In genomic region chr10:110863361-110863760, GRCh38 we compare ENCODE assay signal across 15 cellular contexts. TPM values are rescaled to one million over a fixed set of nuclear protein-coding genes. Genes with fewer than 3 reads are reported as not detected.
DNase-seq lines count a peak whose midpoint lies in the region; ATAC-seq and TF ChIP-seq lines count a peak whose summit lies in the region.
"Had no signal": no experiment of that assay in that cellular context is flagged by ENCODE, and none has a peak within 500 bp of the region (broad histone marks: within the 10 kb centered on the region; RNA-seq: fewer than 3 reads in every experiment).

No MANE protein-coding gene starts in this region.

- H3K36me3 Mint-ChIP-seq in activated CD4-positive, alpha-beta T cell treated with anti-CD3 and anti-CD28 coated beads for 36 hours (ENCODE audit: low read depth), result peaks cover 6% of the 10 kb centered on the region
- H3K36me3 Mint-ChIP-seq in stimulated activated effector memory CD8-positive, alpha-beta T cell treated with anti-CD3 and anti-CD28 coated beads, Interleukin-12 subunit alpha, Interleukin-12 subunit beta, amount 100 ng/mL, for 72 hours, result no peaks in the 10 kb centered on the region
- H3K36me3 Mint-ChIP-seq in Caco-2 (ENCODE audit: insufficient read depth, unreplicated experiment), result peaks cover 2% of the 10 kb centered on the region

- TF ChIP-seq POLR2A in esophagus squamous epithelium (IDR thresholded peaks at IDR 0.05), result no peak

- H3K27me3 ChIP-seq in RWPE2 (ENCODE audit: insufficient read depth, poor library complexity, severe bottlenecking), result no peaks in the 10 kb centered on the region
- no peaks in the 10 kb centered on the region for H3K27me3 ChIP-seq in esophagus squamous epithelium
- H3K27me3 ChIP-seq in Caco-2 (replicated peaks; ENCODE audit: control insufficient read depth, insufficient read depth, low read length), result no peaks in the 10 kb centered on the region
- H3K27me3 ChIP-seq: sigmoid colon had no signal

- CTCF ChIA-PET in activated CD4-positive, alpha-beta T cell treated with anti-CD3 and anti-CD28 coated beads for 36 hours (lab: Charles Lee), result interaction anchor here (0.6 kb wide), 1 partner anchor 536 kb away, joined by 3 read pairs; no protein-coding TSS in a partner anchor
- CTCF ChIA-PET in Caco-2 (lab: Charles Lee), result no interaction called here

- POLR2A ChIA-PET in activated CD4-positive, alpha-beta T cell treated with anti-CD3 and anti-CD28 coated beads for 36 hours (lab: Charles Lee), result no interaction called here
- POLR2A ChIA-PET in Caco-2 (lab: Charles Lee), result no interaction called here

- DNase-seq in activated CD4-positive, alpha-beta T cell treated with anti-CD3 and anti-CD28 coated beads for 36 hours, result no peak
- DNase-seq in activated CD4-positive, alpha-beta T cell treated with anti-CD3 and anti-CD28 coated beads, Interleukin-2, amount 50 U/mL, for 48 hours, result no peak
- DNase-seq in RWPE2 (ENCODE audit: low spot score), result no peak
- DNase-seq in esophagus squamous epithelium (lab: John Stamatoyannopoulos, UW), result no peak
- no peak for DNase-seq in stimulated activated effector memory CD8-positive, alpha-beta T cell treated with anti-CD3 and anti-CD28 coated beads, Interleukin-12 subunit alpha, Interleukin-12 subunit beta, amount 100 ng/mL, for 72 hours (ENCODE audit: low spot score in 2 of 2)
- no peak for DNase-seq in Caco-2
- DNase-seq: NCI-H146, NCI-H69, SHP77 treated with DMSO at 0.1 percent for 48 hours, sigmoid colon had no signal

- no peak overlapping the region for H3K4me3 Mint-ChIP-seq in activated CD4-positive, alpha-beta T cell treated with anti-CD3 and anti-CD28 coated beads for 36 hours
- H3K4me3 Mint-ChIP-seq in stimulated activated effector memory CD8-positive, alpha-beta T cell treated with anti-CD3 and anti-CD28 coated beads, Interleukin-12 subunit alpha, Interleukin-12 subunit beta, amount 100 ng/mL, for 72 hours, result no peak overlapping the region
- H3K4me3 Mint-ChIP-seq in Caco-2 (ENCODE audit: unreplicated experiment), result no peak overlapping the region

- TF ChIP-seq CTCF in RWPE2 (IDR thresholded peaks at IDR 0.05; ENCODE audit: poor library complexity, severe bottlenecking) (no peak), esophagus squamous epithelium (IDR thresholded peaks at IDR 0.05) (no peak), Caco-2 (IDR thresholded peaks at IDR 0.05; ENCODE audit: insufficient read depth in 1 of 2, low read depth in 1 of 2, low read length in 1 of 2, severe bottlenecking in 1 of 2, unreplicated experiment in 1 of 2) (no peak)

- H3K4me3 ChIP-seq in RWPE2 (ENCODE audit: severe bottlenecking) (no peak overlapping the region), esophagus squamous epithelium (no peak overlapping the region), Caco-2 (ENCODE audit: low read depth, low read length) (no peak overlapping the region)
- H3K4me3 ChIP-seq: A549, coronary artery, HAP-1, sigmoid colon had no signal

- no peaks in the 10 kb centered on the region for H3K9me3 Mint-ChIP-seq in activated CD4-positive, alpha-beta T cell treated with anti-CD3 and anti-CD28 coated beads for 36 hours (ENCODE audit: low read depth)
- no peaks in the 10 kb centered on the region for H3K9me3 Mint-ChIP-seq in stimulated activated effector memory CD8-positive, alpha-beta T cell treated with anti-CD3 and anti-CD28 coated beads, Interleukin-12 subunit alpha, Interleukin-12 subunit beta, amount 100 ng/mL, for 72 hours
- no peaks in the 10 kb centered on the region for H3K9me3 Mint-ChIP-seq in Caco-2 (ENCODE audit: unreplicated experiment)

- peaks cover 45% of the 10 kb centered on the region for H3K4me1 ChIP-seq in RWPE2 (ENCODE audit: insufficient read depth, poor library complexity, severe bottlenecking)
- peaks cover 73 to 100% (median 84%) of the 10 kb centered on the region in 3 donors for H3K4me1 ChIP-seq in esophagus squamous epithelium
- peaks cover 25% of the 10 kb centered on the region for H3K4me1 ChIP-seq in Caco-2

- H3K27ac ChIP-seq in RWPE2 (ENCODE audit: poor library complexity, severe bottlenecking) (peak overlapping the region; percentile 77), esophagus squamous epithelium (peak overlapping the region; percentile 88 to 100 (median 95))
- H3K27ac ChIP-seq: A549 had no signal

- peak overlapping the region; percentile 99 for H3K27ac Mint-ChIP-seq in activated CD4-positive, alpha-beta T cell treated with anti-CD3 and anti-CD28 coated beads for 36 hours
- peak overlapping the region; percentile 98 for H3K27ac Mint-ChIP-seq in stimulated activated effector memory CD8-positive, alpha-beta T cell treated with anti-CD3 and anti-CD28 coated beads, Interleukin-12 subunit alpha, Interleukin-12 subunit beta, amount 100 ng/mL, for 72 hours
- no peak overlapping the region for H3K27ac Mint-ChIP-seq in Caco-2 (ENCODE audit: unreplicated experiment)

- ATAC-seq in activated CD4-positive, alpha-beta T cell treated with anti-CD3 and anti-CD28 coated beads for 36 hours, result no peak
- no peak for ATAC-seq in RWPE2 (ENCODE audit: low read depth)
- ATAC-seq in stimulated activated effector memory CD8-positive, alpha-beta T cell treated with anti-CD3 and anti-CD28 coated beads, Interleukin-12 subunit alpha, Interleukin-12 subunit beta, amount 100 ng/mL, for 72 hours, result no peak
- ATAC-seq in HG03439 (IDR thresholded peaks at IDR 0.05; ENCODE audit: unreplicated experiment), result no peak
- no peak for ATAC-seq in HG02642 (IDR thresholded peaks at IDR 0.05; ENCODE audit: poor library complexity, unreplicated experiment)
- ATAC-seq: A549 had no signal

- H3K36me3 ChIP-seq in RWPE2 (ENCODE audit: low read depth), result no peaks in the 10 kb centered on the region
- H3K36me3 ChIP-seq in esophagus squamous epithelium, result no peaks in the 10 kb centered on the region
- no peaks in the 10 kb centered on the region for H3K36me3 ChIP-seq in Caco-2 (ENCODE audit: control insufficient read depth, insufficient read depth, low read length)
- H3K36me3 ChIP-seq: HAP-1, sigmoid colon had no signal

- no peaks in the 10 kb centered on the region for H3K27me3 Mint-ChIP-seq in activated CD4-positive, alpha-beta T cell treated with anti-CD3 and anti-CD28 coated beads for 36 hours
- H3K27me3 Mint-ChIP-seq in Caco-2 (ENCODE audit: insufficient read depth, unreplicated experiment), result no peaks in the 10 kb centered on the region

- BruUV-seq in Caco-2 (replicated peaks; lab: Mats Ljungman, UMichigan), result no TSS peak

- intact Hi-C loops in activated CD4-positive, alpha-beta T cell treated with anti-CD3 and anti-CD28 coated beads for 36 hours (cut with DNase I, micrococcal nuclease), result no loop called here
- intact Hi-C loops in esophagus squamous epithelium (cut with DNase I) (no loop called here), Caco-2 (cut with micrococcal nuclease; ENCODE audit: unreplicated experiment) (no loop called here)

- no peaks in the 10 kb centered on the region for H3K9me3 ChIP-seq in RWPE2 (ENCODE audit: severe bottlenecking)
- H3K9me3 ChIP-seq in esophagus squamous epithelium, result no peaks in the 10 kb centered on the region
- no peaks in the 10 kb centered on the region for H3K9me3 ChIP-seq in Caco-2
- H3K9me3 ChIP-seq: A549, HAP-1, sigmoid colon had no signal

- peaks cover 95% of the 10 kb centered on the region for H3K4me1 Mint-ChIP-seq in activated CD4-positive, alpha-beta T cell treated with anti-CD3 and anti-CD28 coated beads for 36 hours
- H3K4me1 Mint-ChIP-seq in stimulated activated effector memory CD8-positive, alpha-beta T cell treated with anti-CD3 and anti-CD28 coated beads, Interleukin-12 subunit alpha, Interleukin-12 subunit beta, amount 100 ng/mL, for 72 hours, result peaks cover 90% of the 10 kb centered on the region
- H3K4me1 Mint-ChIP-seq in Caco-2 (ENCODE audit: low read depth, unreplicated experiment), result peaks cover 21% of the 10 kb centered on the region

RNA-seq across cellular contexts. Expression of gene PDCD4, which starts 8.4 kb away (rescaled TPM):
- 100 to 1,000 TPM in 1 of 2 experiments, 10 to 100 TPM in 1; 69.8 to 125 TPM for total RNA-seq in activated CD4-positive, alpha-beta T cell treated with anti-CD3 and anti-CD28 coated beads for 36 hours
- total RNA-seq in esophagus squamous epithelium (100 to 1,000 TPM in 3 of 4 donors, 10 to 100 TPM in 1; 68.3 to 299 (median 171) TPM), Caco-2 (2022) (65.5 and 66.1 TPM in 2 replicates)

RNA-seq across cellular contexts. Expression of gene BBIP1, which starts 55.6 kb away (rescaled TPM):
- 10 to 100 TPM; 34.3 to 48.8 TPM for total RNA-seq in activated CD4-positive, alpha-beta T cell treated with anti-CD3 and anti-CD28 coated beads for 36 hours
- total RNA-seq in esophagus squamous epithelium (10 to 100 TPM in 3 of 4 donors, 1 to 10 TPM in 1; 7.8 to 16.8 (median 12.4) TPM), Caco-2 (2022) (16.7 and 19.2 TPM in 2 replicates)

RNA-seq across cellular contexts. Expression of gene SHOC2, which starts 56.0 kb away (rescaled TPM):
- total RNA-seq in activated CD4-positive, alpha-beta T cell treated with anti-CD3 and anti-CD28 coated beads for 36 hours, result 10 to 100 TPM; 31.3 to 40.4 TPM
- total RNA-seq in esophagus squamous epithelium (10 to 100 TPM; 24.8 to 59.5 (median 43.0) TPM), Caco-2 (2022) (36.1 and 38.5 TPM in 2 replicates)
